Comparison of ENCODE assay signal across 9 cellular contexts in genomic region chr12:6322969-6323339, GRCh38. TPM values are rescaled to one million over a fixed set of nuclear protein-coding genes. Genes with fewer than 3 reads are reported as not detected.
DNase-seq lines count a peak whose midpoint lies in the region; ATAC-seq and TF ChIP-seq lines count a peak whose summit lies in the region.
"Had no signal": no experiment of that assay in that cellular context is flagged by ENCODE, and none has a peak within 500 bp of the region (broad histone marks: within the 10 kb centered on the region; RNA-seq: fewer than 3 reads in every experiment).

No MANE protein-coding gene starts in this region.

- POLR2A ChIA-PET in activated CD4-positive, alpha-beta T cell treated with anti-CD3 and anti-CD28 coated beads for 36 hours (lab: Charles Lee) = interaction anchor here (0.6 kb wide), 1 partner anchor 142 kb away, joined by 3 read pairs; no protein-coding TSS in a partner anchor

- CTCF ChIA-PET in activated CD4-positive, alpha-beta T cell treated with anti-CD3 and anti-CD28 coated beads for 36 hours (lab: Charles Lee) = interaction anchor here (0.5 to 1.7 kb wide), 17 partner anchors 9 to 246 kb away, joined by 3 to 11 read pairs (median 4); partner anchors contain the start of genes LTBR, MRPL51 and TNFRSF1A

- H3K27me3 ChIP-seq in gastroesophageal sphincter (no peaks in the 10 kb centered on the region), subcutaneous abdominal adipose tissue (ENCODE audit: control insufficient read depth in 5 of 5, insufficient read depth in 4 of 5, low read length in 5 of 5) (no peaks in the 10 kb centered on the region)

- H3K27ac Mint-ChIP-seq in activated CD4-positive, alpha-beta T cell treated with anti-CD3 and anti-CD28 coated beads for 36 hours = peak overlapping the region; percentile 89

- H3K9ac ChIP-seq in subcutaneous abdominal adipose tissue (ENCODE audit: low read length in 5 of 5) = peak overlapping the region in 4 of 5 donors; percentile 8 to 67 (median 36)

- intact Hi-C loops in activated CD4-positive, alpha-beta T cell treated with anti-CD3 and anti-CD28 coated beads for 36 hours (cut with DNase I, micrococcal nuclease) = loop anchor here (1.0 to 5.0 kb wide), 3 partner anchors 44 to 214 kb away; no protein-coding TSS in a partner anchor

- H3K4me3 ChIP-seq in gastroesophageal sphincter = no peak overlapping the region
- H3K4me3 ChIP-seq in subcutaneous abdominal adipose tissue (ENCODE audit: low read depth in 1 of 5, low read length in 5 of 5) = no peak overlapping the region

- peaks cover 2 to 63% (median 31%) of the 10 kb centered on the region in 3 donors for H3K4me1 ChIP-seq in gastroesophageal sphincter
- H3K4me1 ChIP-seq in subcutaneous abdominal adipose tissue (ENCODE audit: control insufficient read depth in 5 of 5, insufficient read depth in 5 of 5, low read length in 5 of 5) = peaks cover 16 to 66% (median 58%) of the 10 kb centered on the region in 5 donors

- no peak for TF ChIP-seq POLR2A in gastroesophageal sphincter (IDR thresholded peaks at IDR 0.05)

- TF ChIP-seq CTCF in gastroesophageal sphincter (IDR thresholded peaks at IDR 0.05) = no peak

- H3K27ac ChIP-seq in gastroesophageal sphincter (peak overlapping the region in 3 of 4 donors; percentile 72 to 82 (median 82)), subcutaneous abdominal adipose tissue (ENCODE audit: low read depth, low read length) (peak overlapping the region; percentile 98)

- no peaks in the 10 kb centered on the region for H3K27me3 Mint-ChIP-seq in activated CD4-positive, alpha-beta T cell treated with anti-CD3 and anti-CD28 coated beads for 36 hours

- H3K9me3 ChIP-seq in gastroesophageal sphincter = no peaks in the 10 kb centered on the region
- H3K9me3 ChIP-seq in subcutaneous abdominal adipose tissue (ENCODE audit: control insufficient read depth in 5 of 5, low read length in 5 of 5) = no peaks in the 10 kb centered on the region

- ATAC-seq in activated CD4-positive, alpha-beta T cell treated with anti-CD3 and anti-CD28 coated beads for 36 hours = peak; percentile 14
- ATAC-seq in gastroesophageal sphincter (no peak), HG02884 (IDR thresholded peaks at IDR 0.05; ENCODE audit: unreplicated experiment) (no peak)

- H3K9me3 Mint-ChIP-seq in activated CD4-positive, alpha-beta T cell treated with anti-CD3 and anti-CD28 coated beads for 36 hours (ENCODE audit: low read depth) = no peaks in the 10 kb centered on the region

- DNase-seq in activated CD4-positive, alpha-beta T cell treated with anti-CD3 and anti-CD28 coated beads for 36 hours = no peak
- DNase-seq in activated CD4-positive, alpha-beta T cell treated with anti-CD3 and anti-CD28 coated beads for 1 hour = no peak
- peak; percentile 73 for DNase-seq in NCI-H526 treated with DMSO at 0.1 percent for 48 hours (lab: John Stamatoyannopoulos, UW)
- DNase-seq in stimulated activated CD4-positive, alpha-beta T cell treated with anti-CD3 and anti-CD28 coated beads, Interleukin-12 subunit alpha, Interleukin-12 subunit beta, amount 100 ng/mL, for 4 hours = no peak
- no peak for DNase-seq in activated CD4-positive, CD25-positive, alpha-beta regulatory T cell treated with anti-CD3 and anti-CD28 coated beads, Interleukin-2, amount 50 U/mL, for 72 hours

- 38 to 40% methylated on average over 2 of the region's 2 CpGs for WGBS in gastroesophageal sphincter (ENCODE audit: low coverage in 1 of 2), 2 donors

- no peak for TF ChIP-seq EP300 in gastroesophageal sphincter (IDR thresholded peaks at IDR 0.05)

- peaks cover 37% of the 10 kb centered on the region for H3K4me1 Mint-ChIP-seq in activated CD4-positive, alpha-beta T cell treated with anti-CD3 and anti-CD28 coated beads for 36 hours

- H3K36me3 ChIP-seq in gastroesophageal sphincter (peaks cover 0 to 5% of the 10 kb centered on the region in 2 donors), subcutaneous abdominal adipose tissue (ENCODE audit: control insufficient read depth in 5 of 5, insufficient read depth in 5 of 5, low read length in 5 of 5) (peaks cover 0 to 41% (median 24%) of the 10 kb centered on the region in 5 donors)

- peak overlapping the region; percentile 24 for H3K4me3 Mint-ChIP-seq in activated CD4-positive, alpha-beta T cell treated with anti-CD3 and anti-CD28 coated beads for 36 hours

- peaks cover under 1% of the 10 kb centered on the region for H3K36me3 Mint-ChIP-seq in activated CD4-positive, alpha-beta T cell treated with anti-CD3 and anti-CD28 coated beads for 36 hours (ENCODE audit: low read depth)

RNA-seq across cellular contexts. Expression of gene PLEKHG6, which starts 12.5 kb away (rescaled TPM):
- not detected for total RNA-seq in activated CD4-positive, alpha-beta T cell treated with anti-CD3 and anti-CD28 coated beads for 36 hours
- 10 to 100 TPM in 1 of 4 donors, 1 to 10 TPM in 1, under 1 TPM in 2; 0.35 to 44.5 (median 1.3) TPM for total RNA-seq in gastroesophageal sphincter
- total RNA-seq: T-helper 1 cell treated with Interleukin-12 subunit alpha and Interleukin-12 subunit beta and Interleukin-4 antibody, amounts not matched to agents 30 ng/mL and 1 ng/mL, for 36 hours had no signal

RNA-seq across cellular contexts. Expression of gene TNFRSF1A, which starts 18.9 kb away (rescaled TPM):
- 10 to 100 TPM; 42.1 to 58.7 TPM for total RNA-seq in activated CD4-positive, alpha-beta T cell treated with anti-CD3 and anti-CD28 coated beads for 36 hours
- 100 to 1,000 TPM; 150 to 356 (median 227) TPM for total RNA-seq in gastroesophageal sphincter

RNA-seq across cellular contexts. Expression of gene SCNN1A, which starts 52.4 kb away (rescaled TPM):
- total RNA-seq in activated CD4-positive, alpha-beta T cell treated with anti-CD3 and anti-CD28 coated beads for 36 hours = under 1 TPM in 1 of 2 experiments, not detected in 1; 0.05 TPM
- total RNA-seq in gastroesophageal sphincter = 10 to 100 TPM in 1 of 4 donors, 1 to 10 TPM in 1, under 1 TPM in 1, not detected in 1; 0.62 to 19.9 (median 5.2) TPM
- total RNA-seq: T-helper 1 cell treated with Interleukin-12 subunit alpha and Interleukin-12 subunit beta and Interleukin-4 antibody, amounts not matched to agents 30 ng/mL and 1 ng/mL, for 36 hours had no signal
